1 cellular context compared by ENCODE assay signal in genomic region chr4:54092405-54092759, GRCh38.
TF ChIP-seq lines count a peak whose summit lies in the region.

No MANE protein-coding gene starts in this region.

TF ChIP-seq in HepG2, 621 proteins besides CTCF, POLR2A, EP300 and RAD21 (continued from another document):
- TF ChIP-seq JUN (CRISPR knock-in tag; IDR thresholded peaks at IDR 0.05) (0 out of 2 replicates have a peak, but pooled peaks have one; percentile 20), ATF7-NPFF (CRISPR knock-in tag; IDR thresholded peaks at IDR 0.05; ENCODE audit: low read depth) (no peak), KLF12 (CRISPR knock-in tag; IDR thresholded peaks at IDR 0.05; ENCODE audit: borderline replicate concordance) (no peak), ATAD3A (CRISPR knock-in tag; IDR thresholded peaks at IDR 0.05) (no peak), ZFX (CRISPR knock-in tag; IDR thresholded peaks at IDR 0.05; ENCODE audit: low read depth) (0 out of 2 replicates have a peak, but pooled peaks have one; percentile 27), FUBP1 (CRISPR knock-in tag; IDR thresholded peaks at IDR 0.05; ENCODE audit: borderline replicate concordance) (no peak), NCOA2 (CRISPR knock-in tag; IDR thresholded peaks at IDR 0.05) (no peak), HMGXB4 (CRISPR knock-in tag; IDR thresholded peaks at IDR 0.05; ENCODE audit: borderline replicate concordance in 1 of 2, low read depth in 1 of 2) (0 out of 4 replicates have a peak, but pooled peaks of 1 of the 2 experiments have one; percentile 24), XRCC5 (optimal IDR thresholded peaks at IDR 0.05; ENCODE audit: low read length) (no peak), SMYD3 (CRISPR knock-in tag; IDR thresholded peaks at IDR 0.05) (no peak), BATF2 (CRISPR knock-in tag; IDR thresholded peaks at IDR 0.05) (no peak)
